Comparison of ENCODE assay signal across 29 cellular contexts in the genomic region with DNA sequence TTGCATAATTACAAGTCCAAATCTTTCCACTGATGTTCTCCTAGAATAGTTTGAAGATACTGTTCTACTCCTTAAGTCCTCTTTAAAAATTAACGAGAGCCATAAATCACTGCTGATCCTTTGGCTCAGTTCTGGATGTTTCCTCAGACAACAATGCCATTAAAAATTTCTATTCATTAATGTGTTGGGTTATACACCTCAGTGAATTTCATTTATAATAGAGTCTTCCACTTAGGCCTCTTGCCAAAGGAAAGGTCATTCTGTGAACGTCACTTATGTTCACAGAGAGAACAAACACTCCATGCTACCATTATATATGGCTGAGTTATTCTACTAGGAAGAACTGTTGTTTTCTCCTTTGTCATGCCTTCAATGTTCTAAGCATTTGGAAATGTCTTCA.
DNase-seq lines count a peak whose midpoint lies in the region; TF ChIP-seq lines count a peak whose summit lies in the region.
"Had no signal": no experiment of that assay in that cellular context is flagged by ENCODE, and none has a peak within 500 bp of the region (broad histone marks: within the 10 kb centered on the region; RNA-seq: fewer than 3 reads in every experiment).

No MANE protein-coding gene starts in this region.

- H3K4me1 Mint-ChIP-seq in CD8-positive, alpha-beta memory T cell = no peaks in the 10 kb centered on the region
- H3K4me1 Mint-ChIP-seq: naive thymus-derived CD8-positive, alpha-beta T cell had no signal

- no peak for TF ChIP-seq POLR2A in erythroblast (IDR thresholded peaks at IDR 0.05; ENCODE audit: low read length)
- TF ChIP-seq POLR2A in sigmoid colon (IDR thresholded peaks at IDR 0.05) = no peak

- 62 to 74% methylated on average over 2 of the region's 2 CpGs for WGBS in sigmoid colon, 2 donors

- intact Hi-C loops in sigmoid colon (cut with DNase I) = no loop called here

- POLR2A ChIA-PET in CD8-positive, alpha-beta memory T cell (lab: Charles Lee) = no interaction called here

- no peaks in the 10 kb centered on the region for H3K27me3 Mint-ChIP-seq in CD8-positive, alpha-beta memory T cell
- H3K27me3 Mint-ChIP-seq: activated CD4-positive, alpha-beta memory T cell treated with anti-CD3 and anti-CD28 coated beads for 36 hours; dendritic cell treated with granulocyte-macrophage colony-stimulating factor and Interleukin-4, amounts not matched to agents 40 ng/mL and 50 ng/mL, for 4 days; naive thymus-derived CD8-positive, alpha-beta T cell; type B pancreatic cell had no signal

- peaks cover 0 to 8% (median 2%) of the 10 kb centered on the region in 5 donors for H3K9me3 Mint-ChIP-seq in CD8-positive, alpha-beta memory T cell
- H3K9me3 Mint-ChIP-seq: activated CD4-positive, alpha-beta memory T cell treated with anti-CD3 and anti-CD28 coated beads for 36 hours; activated naive CD4-positive, alpha-beta T cell treated with anti-CD3 and anti-CD28 coated beads for 36 hours; activated T-helper 1 cell treated with anti-CD3 and anti-CD28 coated beads, Interleukin-12 subunit alpha, Interleukin-12 subunit beta, Interleukin-2, Interleukin-4 antibody, amounts not matched to agents 30 ng/mL and 10 ng/mL and 1 ng/mL, durations not matched to agents 14 hours and 24 hours and 36 hours; type B pancreatic cell had no signal

- no peaks in the 10 kb centered on the region for H3K4me1 ChIP-seq in sigmoid colon
- no peaks in the 10 kb centered on the region for H3K4me1 ChIP-seq in CD8-positive, alpha-beta memory T cell (ENCODE audit: insufficient read depth, low read length)
- H3K4me1 ChIP-seq: BE2C, esophagus muscularis mucosa, Peyer's patch had no signal

- H3K36me3 ChIP-seq in kidney epithelial cell (ENCODE audit: control insufficient read depth, insufficient read depth, low read length) = no peaks in the 10 kb centered on the region
- H3K36me3 ChIP-seq in sigmoid colon = no peaks in the 10 kb centered on the region
- H3K36me3 ChIP-seq in CD8-positive, alpha-beta memory T cell (ENCODE audit: insufficient read depth, low read length) = no peaks in the 10 kb centered on the region
- H3K36me3 ChIP-seq: BE2C, esophagus muscularis mucosa, Peyer's patch had no signal

- no peak for TF ChIP-seq EP300 in sigmoid colon (IDR thresholded peaks at IDR 0.05)

- no peaks in the 10 kb centered on the region for H3K9me3 ChIP-seq in sigmoid colon
- H3K9me3 ChIP-seq in CD8-positive, alpha-beta memory T cell (ENCODE audit: low read length) = no peaks in the 10 kb centered on the region
- H3K9me3 ChIP-seq: BE2C, esophagus muscularis mucosa, Peyer's patch had no signal

- DNase-seq in DMS53 treated with DMSO at 0.1 percent for 48 hours (lab: John Stamatoyannopoulos, UW; ENCODE audit: unreplicated experiment) = peak; percentile 71
- DNase-seq in NCI-H1105 treated with DMSO at 0.1 percent for 48 hours (lab: John Stamatoyannopoulos, UW) = peak; percentile 46
- peak; percentile 83 for DNase-seq in NCI-H69 (lab: John Stamatoyannopoulos, UW)
- peak; percentile 7 for DNase-seq in kidney epithelial cell (ENCODE audit: low read depth)
- DNase-seq in erythroblast (lab: John Stamatoyannopoulos, UW) = no peak
- DNase-seq in sigmoid colon = no peak
- no peak for DNase-seq in CD8-positive, alpha-beta memory T cell
- no peak for DNase-seq in CD1c-positive myeloid dendritic cell (ENCODE audit: extremely low spot score)
- DNase-seq: activated CD4-positive, alpha-beta memory T cell treated with anti-CD3 and anti-CD28 coated beads for 36 hours; activated CD4-positive, CD25-positive, alpha-beta regulatory T cell treated with anti-CD3 and anti-CD28 coated beads, Interleukin-2, amount 50 U/mL, for 72 hours; activated naive CD4-positive, alpha-beta T cell treated with anti-CD3 and anti-CD28 coated beads for 36 hours; BE2C; caudate nucleus; foreskin fibroblast; GOT3; head of caudate nucleus; MV-4-11; naive thymus-derived CD8-positive, alpha-beta T cell; NCI-H187 treated with DMSO at 0.1 percent for 48 hours; NCI-H524 treated with DMSO at 0.1 percent for 48 hours; nucleus accumbens; Peyer's patch; SIG-M5; stimulated activated naive CD4-positive, alpha-beta T cell had no signal

- H3K36me3 Mint-ChIP-seq in CD8-positive, alpha-beta memory T cell = no peaks in the 10 kb centered on the region
- H3K36me3 Mint-ChIP-seq: activated CD4-positive, alpha-beta memory T cell treated with anti-CD3 and anti-CD28 coated beads for 36 hours; naive thymus-derived CD8-positive, alpha-beta T cell; type B pancreatic cell had no signal

- H3K4me3 Mint-ChIP-seq in CD8-positive, alpha-beta memory T cell = no peak overlapping the region
- H3K4me3 Mint-ChIP-seq: activated CD4-positive, alpha-beta memory T cell treated with anti-CD3 and anti-CD28 coated beads for 36 hours; activated naive CD4-positive, alpha-beta T cell treated with anti-CD3 and anti-CD28 coated beads for 36 hours; activated T-helper 1 cell treated with anti-CD3 and anti-CD28 coated beads, Interleukin-12 subunit alpha, Interleukin-12 subunit beta, Interleukin-2, Interleukin-4 antibody, amounts not matched to agents 30 ng/mL and 10 ng/mL and 1 ng/mL, durations not matched to agents 14 hours and 24 hours and 36 hours; dendritic cell treated with granulocyte-macrophage colony-stimulating factor and Interleukin-4, amounts not matched to agents 40 ng/mL and 50 ng/mL, for 4 days; naive thymus-derived CD8-positive, alpha-beta T cell; T-helper 2 cell treated with Interferon-gamma antibody and Interleukin-4, amounts not matched to agents 5 μg/mL and 100 μg/mL, for 36 hours; type B pancreatic cell had no signal

- CTCF ChIA-PET in CD8-positive, alpha-beta memory T cell (lab: Charles Lee) = no interaction called here

- no peak overlapping the region for H3K4me3 ChIP-seq in kidney epithelial cell (ENCODE audit: low read depth, low read length)
- H3K4me3 ChIP-seq in sigmoid colon = no peak overlapping the region
- H3K4me3 ChIP-seq in CD8-positive, alpha-beta memory T cell (ENCODE audit: low read length) = no peak overlapping the region
- H3K4me3 ChIP-seq: esophagus muscularis mucosa, Peyer's patch had no signal

- H3K27ac ChIP-seq in sigmoid colon = no peak overlapping the region
- H3K27ac ChIP-seq in CD8-positive, alpha-beta memory T cell (ENCODE audit: low read depth, low read length) = no peak overlapping the region
- H3K27ac ChIP-seq: esophagus muscularis mucosa, Peyer's patch had no signal

- H3K27me3 ChIP-seq in kidney epithelial cell (ENCODE audit: control insufficient read depth, insufficient read depth, low read length) (no peaks in the 10 kb centered on the region), sigmoid colon (no peaks in the 10 kb centered on the region)
- no peaks in the 10 kb centered on the region for H3K27me3 ChIP-seq in CD8-positive, alpha-beta memory T cell (ENCODE audit: insufficient read depth, low read length, poor library complexity, severe bottlenecking)
- H3K27me3 ChIP-seq: BE2C, esophagus muscularis mucosa, Peyer's patch had no signal

- no peak for TF ChIP-seq CTCF in kidney epithelial cell (IDR thresholded peaks at IDR 0.05; ENCODE audit: insufficient read depth, low read length, poor library complexity, severe bottlenecking)
- no peak for TF ChIP-seq CTCF in sigmoid colon (IDR thresholded peaks at IDR 0.05)

- no peak overlapping the region for H3K27ac Mint-ChIP-seq in CD8-positive, alpha-beta memory T cell
- H3K27ac Mint-ChIP-seq: activated CD4-positive, alpha-beta memory T cell treated with anti-CD3 and anti-CD28 coated beads for 36 hours; activated naive CD4-positive, alpha-beta T cell treated with anti-CD3 and anti-CD28 coated beads for 36 hours; activated T-helper 1 cell treated with anti-CD3 and anti-CD28 coated beads, Interleukin-12 subunit alpha, Interleukin-12 subunit beta, Interleukin-2, Interleukin-4 antibody, amounts not matched to agents 30 ng/mL and 10 ng/mL and 1 ng/mL, durations not matched to agents 14 hours and 24 hours and 36 hours; dendritic cell treated with granulocyte-macrophage colony-stimulating factor and Interleukin-4, amounts not matched to agents 40 ng/mL and 50 ng/mL, for 4 days; naive thymus-derived CD8-positive, alpha-beta T cell; T-helper 2 cell treated with Interferon-gamma antibody and Interleukin-4, amounts not matched to agents 5 μg/mL and 100 μg/mL, for 36 hours; type B pancreatic cell had no signal

Comparison
In these comparisons a context has a peak if more than half of its experiments do, and no peak if none do; other contexts are left out.
1. DNase-seq: peak in DMS53 treated with DMSO at 0.1 percent for 48 hours (single experiment), NCI-H1105 treated with DMSO at 0.1 percent for 48 hours (single experiment), NCI-H69 (single experiment) and kidney epithelial cell (single experiment); none in erythroblast (0 of 2), sigmoid colon (single experiment), CD8-positive, alpha-beta memory T cell (0 of 5) and CD1c-positive myeloid dendritic cell (single experiment).